ENCODE assay signal across 1 cellular context in the genomic region with DNA sequence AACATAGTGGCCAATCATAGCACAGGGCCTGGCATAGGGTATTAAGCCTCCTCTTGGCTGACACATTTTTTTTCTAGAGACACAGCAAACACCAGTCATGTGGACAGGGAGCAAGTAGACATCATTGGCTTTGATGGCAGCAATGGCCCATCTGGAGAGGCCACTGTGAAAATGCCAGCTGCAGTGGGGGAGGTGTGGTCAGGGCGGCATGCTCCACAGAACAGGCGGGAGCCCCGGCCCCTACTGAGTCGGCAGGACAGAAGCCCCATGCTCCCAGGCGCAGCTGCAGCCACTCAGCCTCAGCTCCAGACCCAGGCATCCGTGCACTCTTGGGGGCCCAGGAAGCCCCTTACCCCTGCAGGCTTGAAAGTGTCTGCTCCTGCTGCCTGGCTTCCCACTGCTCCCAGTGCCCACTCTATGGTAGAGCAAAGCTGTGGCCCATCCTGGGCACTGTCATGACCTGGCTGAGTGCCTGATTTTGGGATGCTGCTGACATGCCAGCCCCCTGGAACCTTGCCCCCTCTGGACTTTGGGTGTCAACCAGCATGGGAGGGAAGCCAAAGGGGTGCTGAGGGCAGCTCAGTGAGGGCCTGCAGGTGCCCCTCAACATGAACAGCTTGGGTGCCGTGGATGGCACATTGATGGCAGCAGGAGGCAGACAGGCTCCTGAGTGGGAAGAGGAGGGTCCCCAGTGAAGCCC.
A peak's percentile ranks its signal among the peaks of the same experiment; 100 is the strongest.
TF ChIP-seq lines count a peak whose summit lies in the region.

No MANE protein-coding gene starts in this region.

TF ChIP-seq in H1, 55 proteins besides CTCF, POLR2A, EP300 and RAD21:
- TF ChIP-seq E2F6 (IDR thresholded peaks at IDR 0.05) (peak; percentile 26; the same call in 1 of the 2 replicates), SRF (IDR thresholded peaks at IDR 0.05; ENCODE audit: low read depth, low read length) (no peak), BACH1 (IDR thresholded peaks at IDR 0.05; ENCODE audit: low read length) (no peak)
- TF ChIP-seq, protein P1, sequence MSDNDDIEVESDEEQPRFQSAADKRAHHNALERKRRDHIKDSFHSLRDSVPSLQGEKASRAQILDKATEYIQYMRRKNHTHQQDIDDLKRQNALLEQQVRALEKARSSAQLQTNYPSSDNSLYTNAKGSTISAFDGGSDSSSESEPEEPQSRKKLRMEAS (IDR thresholded peaks at IDR 0.05), result 0 out of 2 replicates have a peak, but pooled peaks have one; percentile 15
